1 cellular context compared by ENCODE assay signal in genomic region chr6:31057426-31058003, GRCh38.
TF ChIP-seq lines count a peak whose summit lies in the region.

No MANE protein-coding gene starts in this region.

TF ChIP-seq in IMR-90, 13 proteins besides CTCF, POLR2A, EP300 and RAD21 (continued from another document):
- TF ChIP-seq FOS (IDR thresholded peaks at IDR 0.05; ENCODE audit: low read depth, low read length): no peak
- no peak for TF ChIP-seq MAFK (IDR thresholded peaks at IDR 0.05; ENCODE audit: low read depth, low read length)
